Comparison of ENCODE assay signal across 8 cellular contexts in the genomic region with DNA sequence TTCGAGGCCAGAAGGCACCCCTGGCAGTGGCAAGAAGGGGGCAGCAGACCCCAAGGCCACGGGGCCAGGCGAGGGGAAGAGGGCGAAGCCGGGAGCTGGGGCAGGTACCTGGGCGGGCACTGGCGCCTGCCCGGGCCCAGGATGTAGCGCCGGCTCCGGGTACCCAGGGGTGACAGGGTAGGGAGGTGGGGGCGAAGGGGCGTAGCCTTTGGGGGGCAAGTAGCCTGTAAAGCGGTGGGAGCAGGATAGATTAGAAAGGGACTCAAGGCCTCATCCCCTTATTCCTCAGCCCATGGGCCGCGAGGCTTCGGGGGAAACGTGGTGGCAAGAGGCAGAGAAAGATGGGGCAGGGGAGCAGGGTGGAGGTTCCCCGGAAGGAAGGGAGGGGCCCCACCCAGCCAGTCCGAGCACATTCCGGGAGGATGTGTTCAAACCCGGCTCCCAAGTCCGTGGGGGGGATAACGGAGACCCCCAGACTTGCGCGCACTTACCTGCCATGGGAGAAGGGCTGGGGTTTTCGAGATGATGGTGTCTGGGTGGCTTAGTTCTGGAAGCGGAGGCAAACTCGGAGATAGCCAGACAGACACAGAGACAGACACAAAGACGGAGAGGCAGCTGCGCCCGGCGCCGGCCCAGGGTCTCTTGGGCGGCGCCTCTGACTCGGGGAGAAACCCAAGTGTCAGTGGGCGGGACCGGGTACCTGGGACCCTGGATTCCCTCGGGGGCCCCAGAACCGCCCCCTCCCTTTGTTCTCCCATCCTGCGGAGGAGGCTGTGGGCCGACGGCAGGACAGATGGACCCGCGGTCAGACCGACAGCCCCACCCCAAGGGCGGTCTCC. TPM values are rescaled to one million over a fixed set of nuclear protein-coding genes. Genes with fewer than 3 reads are reported as not detected.
DNase-seq lines count a peak whose midpoint lies in the region; ATAC-seq, FAIRE-seq and TF ChIP-seq lines count a peak whose summit lies in the region.

No MANE protein-coding gene starts in this region.

- peak; percentile 9 for FAIRE-seq in GM12892 (lab: Jason Lieb, UNC)
- no peak for FAIRE-seq in frontal cortex (lab: Jason Lieb, UNC)

- peak overlapping the region; percentile 84 for H3K14ac ChIP-seq in trophoblast cell (ENCODE audit: low read length)

- no peaks in the 10 kb centered on the region for H3K27me3 Mint-ChIP-seq in activated T-cell treated with anti-CD3 and anti-CD28 coated beads, Interleukin-2, amount 50 U/mL, for 72 hours (ENCODE audit: low read depth)

- H3K27ac Mint-ChIP-seq in activated T-cell treated with anti-CD3 and anti-CD28 coated beads, Interleukin-2, amount 50 U/mL, for 72 hours, result peak overlapping the region; percentile 93

- H3K9ac ChIP-seq in trophoblast cell (ENCODE audit: low read length), result peak overlapping the region; percentile 81

- peak overlapping the region; percentile 64 for H4K91ac ChIP-seq in trophoblast cell (ENCODE audit: low read depth, low read length)

- H3K9me3 ChIP-seq in HEK293 (ENCODE audit: control insufficient read depth, insufficient read depth, low read depth, low read length) (no peaks in the 10 kb centered on the region), trophoblast cell (ENCODE audit: insufficient read depth, low read depth, low read length) (no peaks in the 10 kb centered on the region)

- WGBS in trophoblast cell (ENCODE audit: extremely low coverage, insufficient coverage, insufficient read length), result no CpG with 5 or more reads among the region's 48 CpGs

- H3K4ac ChIP-seq in trophoblast cell (ENCODE audit: low read depth, low read length), result peak overlapping the region; percentile 60

- H4K8ac ChIP-seq in trophoblast cell (ENCODE audit: low read depth, low read length), result peak overlapping the region; percentile 75

- peaks cover 4 to 13% of the 10 kb centered on the region in 2 donors for H3K36me3 Mint-ChIP-seq in activated T-cell treated with anti-CD3 and anti-CD28 coated beads, Interleukin-2, amount 50 U/mL, for 72 hours (ENCODE audit: insufficient read depth in 2 of 2)

- peaks cover 17% of the 10 kb centered on the region for H3K79me1 ChIP-seq in trophoblast cell (ENCODE audit: low read length)

- peak; percentile 63 for DNase-seq in GM12892 (ENCODE audit: insufficient read length)
- peak; percentile 51 for DNase-seq in NCI-H146 treated with DMSO at 0.1 percent for 48 hours (lab: John Stamatoyannopoulos, UW; ENCODE audit: unreplicated experiment)
- peak; percentile 42 to 70 for DNase-seq in activated T-cell treated with anti-CD3 and anti-CD28 coated beads, Interleukin-2, amount 50 U/mL, for 72 hours
- peak in 1 of 2 donors; percentile 46 for DNase-seq in foreskin fibroblast
- DNase-seq in trophoblast cell, result peak in 1 of 2 donors; percentile 37
- no peak for DNase-seq in frontal cortex (ENCODE audit: low spot score in 2 of 2)
- DNase-seq in NCI-H2196 (lab: John Stamatoyannopoulos, UW; ENCODE audit: unreplicated experiment), result no peak

- H3K4me1 ChIP-seq in HEK293 (ENCODE audit: control insufficient read depth, insufficient read depth, low read length) (peaks cover 3% of the 10 kb centered on the region), trophoblast cell (ENCODE audit: control insufficient read depth in 1 of 2, insufficient read depth in 2 of 2, low read length in 2 of 2) (peaks cover 11 to 16% of the 10 kb centered on the region in 2 experiments)

- TF ChIP-seq CTCF in HEK293 (tag by site-specific recombination; IDR thresholded peaks at IDR 0.05), result no peak
- TF ChIP-seq CTCF in foreskin fibroblast (IDR thresholded peaks at IDR 0.05; ENCODE audit: low read depth, low read length), result no peak

- peaks cover 21% of the 10 kb centered on the region for H3K4me1 Mint-ChIP-seq in activated T-cell treated with anti-CD3 and anti-CD28 coated beads, Interleukin-2, amount 50 U/mL, for 72 hours (ENCODE audit: low read depth)

- peak overlapping the region; percentile 61 for H2AFZ ChIP-seq in trophoblast cell (ENCODE audit: insufficient read depth, low read length, poor library complexity)

- H3K27ac ChIP-seq in HEK293 (ENCODE audit: extremely low read depth, low read depth, low read length), result peak overlapping the region; percentile 63; the same call in 1 of the 2 replicates
- peak overlapping the region; percentile 51 for H3K27ac ChIP-seq in trophoblast cell (ENCODE audit: low read depth, low read length)

- H3K18ac ChIP-seq in trophoblast cell (ENCODE audit: low read length), result peak overlapping the region; percentile 71

- ATAC-seq in activated T-cell treated with anti-CD3 and anti-CD28 coated beads, Interleukin-2, amount 50 U/mL, for 72 hours (replicated peaks in 1 of 2), result peak; percentile 55 to 56

- H3K4me3 ChIP-seq in HEK293 (ENCODE audit: low read depth, low read length) (peak overlapping the region; percentile 69), foreskin fibroblast (ENCODE audit: low read depth in 1 of 2, low read length in 2 of 2) (peak overlapping the region; percentile 78 to 89), trophoblast cell (ENCODE audit: low read depth, low read length) (peak overlapping the region; percentile 85)

- peak overlapping the region; percentile 78 for H2BK5ac ChIP-seq in trophoblast cell (ENCODE audit: low read depth, low read length, poor library complexity)

- H3K23ac ChIP-seq in trophoblast cell (ENCODE audit: low read length), result no peak overlapping the region

- peak overlapping the region; percentile 56 for H4K12ac ChIP-seq in trophoblast cell (ENCODE audit: low read depth, low read length)

- peak overlapping the region; percentile 83 for H2AK5ac ChIP-seq in trophoblast cell (ENCODE audit: low read length)

- peaks cover 12% of the 10 kb centered on the region for H3K79me2 ChIP-seq in trophoblast cell (ENCODE audit: control insufficient read depth, insufficient read depth, low read length, poor library complexity)

- H3K4me2 ChIP-seq in trophoblast cell (ENCODE audit: low read length), result peak overlapping the region; percentile 92

- peaks cover 0 to 33% of the 10 kb centered on the region in 2 experiments; a peak in 1 of 3 replicates for H3K36me3 ChIP-seq in HEK293 (ENCODE audit: control insufficient read depth in 2 of 2, insufficient read depth in 1 of 2, low read length in 2 of 2)
- peaks cover 31 to 36% of the 10 kb centered on the region in 2 experiments for H3K36me3 ChIP-seq in trophoblast cell (ENCODE audit: control insufficient read depth in 1 of 2, insufficient read depth in 2 of 2, low read length in 2 of 2)

- H3K9me3 Mint-ChIP-seq in activated T-cell treated with anti-CD3 and anti-CD28 coated beads, Interleukin-2, amount 50 U/mL, for 72 hours, result no peaks in the 10 kb centered on the region

- TF ChIP-seq POLR2A in GM12892 (IDR thresholded peaks at IDR 0.05; ENCODE audit: low read depth, low read length), result no peak

- POLR2A ChIA-PET in HEK293 (lab: Yijun Ruan, JAX), result interaction anchor here (0.6 to 3.4 kb wide), 16 partner anchors 8 to 262 kb away, joined by 3 to 67 read pairs (median 4); a partner anchor contains a TSS

- peak overlapping the region; percentile 98 to 99 for H3K4me3 Mint-ChIP-seq in activated T-cell treated with anti-CD3 and anti-CD28 coated beads, Interleukin-2, amount 50 U/mL, for 72 hours

- H2BK120ac ChIP-seq in trophoblast cell (ENCODE audit: insufficient read depth, low read length, poor library complexity), result peak overlapping the region; percentile 29

- CTCF ChIA-PET in HEK293 (lab: Yijun Ruan, JAX), result interaction anchor here (0.5 to 2.0 kb wide), 4 partner anchors 10 to 1952 kb away, joined by 3 to 4 read pairs (median 4); a partner anchor contains a TSS

- H2BK12ac ChIP-seq in trophoblast cell (ENCODE audit: low read length), result peak overlapping the region; percentile 15

- H3K27me3 ChIP-seq in trophoblast cell (ENCODE audit: insufficient read depth, low read length), result no peaks in the 10 kb centered on the region

TF ChIP-seq in HEK293, 187 proteins besides CTCF, POLR2A, EP300 and RAD21 (continues in another document):
- peak; percentile 63 for TF ChIP-seq ZNF335 (tag by site-specific recombination; conservative IDR thresholded peaks at IDR 0.05)
- TF ChIP-seq ZNF354C (tag by site-specific recombination; IDR thresholded peaks at IDR 0.05; ENCODE audit: borderline replicate concordance, low read depth), result no peak
- TF ChIP-seq ZEB2 (tag by site-specific recombination; IDR thresholded peaks at IDR 0.05), result 0 out of 2 replicates have a peak, but pooled peaks have one; percentile 14
- TF ChIP-seq, protein P1, sequence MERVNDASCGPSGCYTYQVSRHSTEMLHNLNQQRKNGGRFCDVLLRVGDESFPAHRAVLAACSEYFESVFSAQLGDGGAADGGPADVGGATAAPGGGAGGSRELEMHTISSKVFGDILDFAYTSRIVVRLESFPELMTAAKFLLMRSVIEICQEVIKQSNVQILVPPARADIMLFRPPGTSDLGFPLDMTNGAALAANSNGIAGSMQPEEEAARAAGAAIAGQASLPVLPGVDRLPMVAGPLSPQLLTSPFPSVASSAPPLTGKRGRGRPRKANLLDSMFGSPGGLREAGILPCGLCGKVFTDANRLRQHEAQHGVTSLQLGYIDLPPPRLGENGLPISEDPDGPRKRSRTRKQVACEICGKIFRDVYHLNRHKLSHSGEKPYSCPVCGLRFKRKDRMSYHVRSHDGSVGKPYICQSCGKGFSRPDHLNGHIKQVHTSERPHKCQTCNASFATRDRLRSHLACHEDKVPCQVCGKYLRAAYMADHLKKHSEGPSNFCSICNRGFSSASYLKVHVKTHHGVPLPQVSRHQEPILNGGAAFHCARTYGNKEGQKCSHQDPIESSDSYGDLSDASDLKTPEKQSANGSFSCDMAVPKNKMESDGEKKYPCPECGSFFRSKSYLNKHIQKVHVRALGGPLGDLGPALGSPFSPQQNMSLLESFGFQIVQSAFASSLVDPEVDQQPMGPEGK (tag by site-specific recombination; IDR thresholded peaks at IDR 0.05), result peak; percentile 89

RNA-seq across cellular contexts. Expression of a gene that starts 0.5 kb away (rescaled TPM):
- 16.5 TPM for polyA plus RNA-seq in GM12892 (2012; ENCODE audit: missing spikeins)
- total RNA-seq in activated T-cell treated with anti-CD3 and anti-CD28 coated beads, Interleukin-2, amount 50 U/mL, for 72 hours, result 10 to 100 TPM; 60.5 to 62.6 TPM
- 88.4 and 89.2 TPM in 2 replicates for polyA plus RNA-seq in trophoblast cell (2013)
- 10.6 TPM for total RNA-seq in frontal cortex

RNA-seq across cellular contexts. Expression of a gene that starts 10.1 kb away (rescaled TPM):
- polyA plus RNA-seq in GM12892 (2012; ENCODE audit: missing spikeins), result 192 TPM
- 10 to 100 TPM; 64.8 to 88.2 TPM for total RNA-seq in activated T-cell treated with anti-CD3 and anti-CD28 coated beads, Interleukin-2, amount 50 U/mL, for 72 hours
- 134 and 152 TPM in 2 replicates for polyA plus RNA-seq in trophoblast cell (2013)
- total RNA-seq in frontal cortex, result 80.3 TPM

RNA-seq across cellular contexts. Expression of a gene that starts 12.9 kb away (rescaled TPM):
- 1.4 TPM for polyA plus RNA-seq in GM12892 (2012; ENCODE audit: missing spikeins)
- total RNA-seq in activated T-cell treated with anti-CD3 and anti-CD28 coated beads, Interleukin-2, amount 50 U/mL, for 72 hours, result 1 to 10 TPM; 5.5 to 6.5 TPM
- 3.4 TPM in 2 replicates for polyA plus RNA-seq in trophoblast cell (2013)
- 0.82 TPM for total RNA-seq in frontal cortex

RNA-seq across cellular contexts. Expression of a gene that starts 13.8 kb away (rescaled TPM):
- polyA plus RNA-seq in GM12892 (2012; ENCODE audit: missing spikeins), result 0.21 TPM
- 10 to 100 TPM; 17.4 to 19.8 TPM for total RNA-seq in activated T-cell treated with anti-CD3 and anti-CD28 coated beads, Interleukin-2, amount 50 U/mL, for 72 hours
- 25.8 and 25.9 TPM in 2 replicates for polyA plus RNA-seq in trophoblast cell (2013)
- 8.2 TPM for total RNA-seq in frontal cortex

RNA-seq across cellular contexts. Expression of a gene that starts 26.3 kb away (rescaled TPM):
- not detected for polyA plus RNA-seq in GM12892 (2012; ENCODE audit: missing spikeins)
- total RNA-seq in activated T-cell treated with anti-CD3 and anti-CD28 coated beads, Interleukin-2, amount 50 U/mL, for 72 hours, result under 1 TPM; 0.58 to 0.67 TPM
- 0.07 TPM in 1 of 2 replicates, not detected in the other for polyA plus RNA-seq in trophoblast cell (2013)
- total RNA-seq in frontal cortex, result not detected

Comparison
In these comparisons a context has a peak if more than half of its experiments do, and no peak if none do; other contexts are left out.
1. DNase-seq: peak in GM12892 (single experiment), NCI-H146 treated with DMSO at 0.1 percent for 48 hours (single experiment) and activated T-cell treated with anti-CD3 and anti-CD28 coated beads, Interleukin-2, amount 50 U/mL, for 72 hours (2 of 2); none in frontal cortex (0 of 2) and NCI-H2196 (single experiment).
2. Peak in every context shown above with its lines, with median percentiles within 50 percentile points of each other: H3K4me3 ChIP-seq.